In genomic region chr3:129605593-129606521, GRCh38 we compare ENCODE assay signal across 8 cellular contexts. TPM values are rescaled to one million over a fixed set of nuclear protein-coding genes. Genes with fewer than 3 reads are reported as not detected.
DNase-seq lines count a peak whose midpoint lies in the region; ATAC-seq and TF ChIP-seq lines count a peak whose summit lies in the region.

No MANE protein-coding gene starts in this region.

- no peaks in the 10 kb centered on the region; the same call in 1 of the 2 replicates for H4K20me1 ChIP-seq in DOHH2 (ENCODE audit: control insufficient read depth, insufficient read depth, low read depth, low read length)

- H3K27ac ChIP-seq in DOHH2 (ENCODE audit: low read depth, low read length) (no peak overlapping the region), ectodermal cell (ENCODE audit: insufficient read depth, low read depth, low read length, poor library complexity, severe bottlenecking) (no peak overlapping the region), mesenchymal stem cell (ENCODE audit: low read length, poor library complexity, severe bottlenecking) (no peak overlapping the region), stomach smooth muscle (ENCODE audit: low read length) (no peak overlapping the region)

- H3K14ac ChIP-seq in mesenchymal stem cell (ENCODE audit: low read length in 2 of 2), result peak overlapping the region in 1 of 2 experiments; percentile 90

- TF ChIP-seq CTCF in DOHH2 (IDR thresholded peaks at IDR 0.05; ENCODE audit: low read depth, low read length, poor library complexity, severe bottlenecking), result no peak

- H3K9me3 ChIP-seq in DOHH2 (ENCODE audit: control insufficient read depth, insufficient read depth, low read length) (no peaks in the 10 kb centered on the region), ectodermal cell (ENCODE audit: control insufficient read depth, low read length) (no peaks in the 10 kb centered on the region), mesenchymal stem cell (ENCODE audit: control insufficient read depth, low read length) (no peaks in the 10 kb centered on the region), stomach smooth muscle (ENCODE audit: control insufficient read depth in 2 of 2, low read length in 2 of 2) (no peaks in the 10 kb centered on the region)

- peaks cover 29% of the 10 kb centered on the region for H3K4me1 ChIP-seq in DOHH2 (ENCODE audit: control insufficient read depth, low read length)
- H3K4me1 ChIP-seq in ectodermal cell (ENCODE audit: control insufficient read depth, insufficient read depth, low read length), result peaks cover 20% of the 10 kb centered on the region
- peaks cover 66% of the 10 kb centered on the region for H3K4me1 ChIP-seq in mesenchymal stem cell (ENCODE audit: control insufficient read depth, insufficient read depth, low read depth, low read length)
- peaks cover 43% of the 10 kb centered on the region for H3K4me1 ChIP-seq in stomach smooth muscle (ENCODE audit: control insufficient read depth, insufficient read depth, low read length)

- H2BK120ac ChIP-seq in mesenchymal stem cell (ENCODE audit: low read depth, low read length), result peak overlapping the region; percentile 81

- DNase-seq in MV-4-11 (lab: John Stamatoyannopoulos, UW), result peak; percentile 17
- DNase-seq in activated CD4-positive, alpha-beta T cell treated with anti-CD3 and anti-CD28 coated beads for 48 hours, result peak; percentile 67
- peak; percentile 72 for DNase-seq in mesenchymal stem cell

- H3K4me3 ChIP-seq in DOHH2 (ENCODE audit: low read length) (peak overlapping the region; percentile 73), ectodermal cell (ENCODE audit: insufficient read depth, low read depth, low read length) (peak overlapping the region; percentile 37), mesenchymal stem cell (ENCODE audit: insufficient read depth in 1 of 2, low read depth in 1 of 2, low read length in 2 of 2) (peak overlapping the region; percentile 70 to 85), stomach smooth muscle (ENCODE audit: low read length in 2 of 2) (peak overlapping the region; percentile 59 to 76)

- ATAC-seq in GM19324 (IDR thresholded peaks at IDR 0.05; ENCODE audit: low FRiP score, unreplicated experiment) (no peak), GM21717 (IDR thresholded peaks at IDR 0.05; ENCODE audit: unreplicated experiment) (no peak)

- H3K36me3 ChIP-seq in DOHH2 (ENCODE audit: control insufficient read depth, low read length) (no peaks in the 10 kb centered on the region), ectodermal cell (ENCODE audit: control insufficient read depth, insufficient read depth, low read length) (no peaks in the 10 kb centered on the region), mesenchymal stem cell (ENCODE audit: control insufficient read depth in 1 of 2, insufficient read depth in 2 of 2, low read depth in 1 of 2, low read length in 2 of 2) (peaks cover 0 to 15% of the 10 kb centered on the region in 2 experiments), stomach smooth muscle (ENCODE audit: control insufficient read depth in 2 of 2, insufficient read depth in 2 of 2, low read length in 2 of 2) (no peaks in the 10 kb centered on the region)

- H3K4ac ChIP-seq in mesenchymal stem cell (ENCODE audit: low read depth in 1 of 2, low read length in 2 of 2), result peak overlapping the region; percentile 78 to 94

- H3K79me2 ChIP-seq in DOHH2 (ENCODE audit: control insufficient read depth, low read length), result no peaks in the 10 kb centered on the region

- H4K91ac ChIP-seq in mesenchymal stem cell (ENCODE audit: low read length), result peak overlapping the region; percentile 88

- H3K4me2 ChIP-seq in DOHH2 (ENCODE audit: low read length), result peak overlapping the region; percentile 81
- H3K4me2 ChIP-seq in mesenchymal stem cell (ENCODE audit: low read length, poor library complexity, severe bottlenecking), result peak overlapping the region; percentile 84

- no peak overlapping the region for H2AK5ac ChIP-seq in mesenchymal stem cell (ENCODE audit: low read length, severe bottlenecking)

- 1% methylated on average over 120 of the region's 120 CpGs for WGBS in ectodermal cell, 2 experiments
- WGBS in mesenchymal stem cell, result under 1% methylated on average over 83 of the region's 120 CpGs

- no peaks in the 10 kb centered on the region for H3F3A ChIP-seq in DOHH2 (ENCODE audit: control insufficient read depth, insufficient read depth)

- no peaks in the 10 kb centered on the region for H3K9me2 ChIP-seq in DOHH2 (replicated peaks; ENCODE audit: control insufficient read depth, low read length)

- H4K8ac ChIP-seq in mesenchymal stem cell (ENCODE audit: low read length), result peak overlapping the region; percentile 39

- H2BK15ac ChIP-seq in mesenchymal stem cell (ENCODE audit: low read depth, poor library complexity, severe bottlenecking), result peak overlapping the region; percentile 52

- H3K79me1 ChIP-seq in mesenchymal stem cell (replicated peaks; ENCODE audit: low read length, poor library complexity, severe bottlenecking), result no peaks in the 10 kb centered on the region

- no peak overlapping the region for H2AFZ ChIP-seq in mesenchymal stem cell (ENCODE audit: low read depth, low read length)

- peak overlapping the region; percentile 28 to 72 for H3K23ac ChIP-seq in mesenchymal stem cell (ENCODE audit: low read length in 2 of 2)

- no peak overlapping the region for H2BK5ac ChIP-seq in mesenchymal stem cell (ENCODE audit: low read depth, low read length, poor library complexity, severe bottlenecking)

- H3K18ac ChIP-seq in mesenchymal stem cell (ENCODE audit: low read depth in 1 of 2, low read length in 2 of 2), result peak overlapping the region; percentile 83 to 90

- peak overlapping the region; percentile 70 to 85 for H2BK12ac ChIP-seq in mesenchymal stem cell (ENCODE audit: low read length in 2 of 2)

- peak overlapping the region; percentile 87 for H3K9ac ChIP-seq in mesenchymal stem cell (ENCODE audit: low read length)
- H3K9ac ChIP-seq in stomach smooth muscle (ENCODE audit: low read length in 2 of 2), result peak overlapping the region in 1 of 2 donors; percentile 28

- H3K27me3 ChIP-seq in DOHH2 (ENCODE audit: control insufficient read depth, low read length) (peaks cover 24% of the 10 kb centered on the region), ectodermal cell (ENCODE audit: control insufficient read depth, insufficient read depth, low read length, poor library complexity, severe bottlenecking) (peaks cover 44% of the 10 kb centered on the region), mesenchymal stem cell (ENCODE audit: control insufficient read depth in 1 of 2, insufficient read depth in 1 of 2, low read length in 2 of 2) (no peaks in the 10 kb centered on the region), stomach smooth muscle (ENCODE audit: control insufficient read depth in 1 of 2, insufficient read depth in 2 of 2, low read length in 2 of 2) (peaks cover 5 to 20% of the 10 kb centered on the region in 2 donors)

RNA-seq across cellular contexts. Expression of gene PLXND1, which starts 0.6 kb away (rescaled TPM):
- 24.0 TPM for polyA plus RNA-seq in ectodermal cell (2013, experiment 1 of 4)
- 29.5 TPM for polyA plus RNA-seq in ectodermal cell (2013, experiment 2 of 4)
- polyA plus RNA-seq in ectodermal cell (2013, experiment 3 of 4), result 24.5 TPM
- 31.2 TPM for polyA plus RNA-seq in ectodermal cell (2013, experiment 4 of 4)
- 288 TPM for polyA plus RNA-seq in mesenchymal stem cell (2013, experiment 1 of 2)
- 288 TPM for polyA plus RNA-seq in mesenchymal stem cell (2013, experiment 2 of 2)

Comparison
In these comparisons a context has a peak if more than half of its experiments do, and no peak if none do; other contexts are left out.
1. DNase-seq: peak in every context shown above with its lines; median percentile 72 in mesenchymal stem cell; 67 in activated CD4-positive, alpha-beta T cell treated with anti-CD3 and anti-CD28 coated beads for 48 hours; 17 in MV-4-11.